In the genomic region with DNA sequence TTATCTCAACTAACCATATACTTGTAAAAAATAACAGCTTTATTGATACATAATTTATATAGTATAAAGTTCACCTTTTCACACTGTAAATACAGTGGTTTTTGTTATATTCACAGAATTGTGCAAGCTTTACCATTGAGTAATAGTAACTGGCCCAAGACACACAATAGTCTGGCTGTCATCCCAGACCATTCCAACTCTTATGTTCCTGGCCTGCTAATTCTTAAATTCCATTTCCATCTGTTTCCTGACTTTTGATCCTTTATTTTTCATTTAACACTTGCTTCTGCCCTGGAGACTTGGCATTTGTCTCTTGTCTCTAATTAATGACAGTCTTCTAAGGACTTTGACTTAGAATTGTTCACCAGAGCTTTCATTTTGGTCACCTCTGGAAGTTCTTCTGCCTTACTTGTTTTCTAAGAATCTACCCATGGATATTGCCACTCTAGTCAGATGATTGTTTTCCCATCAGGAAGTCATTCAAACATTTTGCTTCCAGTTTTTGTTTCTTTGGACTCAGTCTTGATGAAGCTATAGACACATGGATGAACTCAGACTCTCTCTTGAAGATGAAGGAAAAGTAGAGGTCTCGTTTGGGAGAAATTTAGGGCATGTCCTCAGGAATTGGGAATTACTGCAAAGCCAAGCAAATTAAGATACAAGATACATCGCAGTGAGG, we compare ENCODE assay signal across 11 cellular contexts. TPM values are rescaled to one million over a fixed set of nuclear protein-coding genes. Genes with fewer than 3 reads are reported as not detected.
DNase-seq lines count a peak whose midpoint lies in the region; ATAC-seq and TF ChIP-seq lines count a peak whose summit lies in the region.
"Had no signal": no experiment of that assay in that cellular context is flagged by ENCODE, and none has a peak within 500 bp of the region (broad histone marks: within the 10 kb centered on the region; RNA-seq: fewer than 3 reads in every experiment).

No MANE protein-coding gene starts in this region.

- no peaks in the 10 kb centered on the region for H3K27me3 ChIP-seq in kidney epithelial cell (ENCODE audit: control insufficient read depth, insufficient read depth, low read length)

- no peak for ATAC-seq in HG03354 (IDR thresholded peaks at IDR 0.05; ENCODE audit: poor library complexity, severe bottlenecking, unreplicated experiment)
- ATAC-seq: natural killer cell had no signal

- in situ Hi-C loops in G401 (cut with HindIII; ENCODE audit: low sequenced_read_pairs): no loop called here

- no peaks in the 10 kb centered on the region for H3K36me3 ChIP-seq in kidney epithelial cell (ENCODE audit: control insufficient read depth, insufficient read depth, low read length)

- H3K4me3 ChIP-seq in HFF-Myc (replicated peaks; ENCODE audit: low read depth, low read length) (no peak overlapping the region), cardiac fibroblast (replicated peaks in 1 of 2; ENCODE audit: low read depth in 2 of 2, low read length in 2 of 2) (no peak overlapping the region), kidney epithelial cell (ENCODE audit: low read depth, low read length) (no peak overlapping the region)

- TF ChIP-seq CTCF in HFF-Myc (IDR thresholded peaks at IDR 0.05; ENCODE audit: low read depth, low read length, missing control alignments) (no peak), cardiac fibroblast (IDR thresholded peaks at IDR 0.05; ENCODE audit: low read depth, low read length) (no peak), kidney epithelial cell (IDR thresholded peaks at IDR 0.05; ENCODE audit: insufficient read depth, low read length, poor library complexity, severe bottlenecking) (no peak), GM20000 (IDR thresholded peaks at IDR 0.05; ENCODE audit: extremely low read depth, missing control alignments) (no peak)

- peak; percentile 56 for DNase-seq in HFF-Myc (ENCODE audit: extremely low read depth, low read depth)
- DNase-seq in cardiac fibroblast (ENCODE audit: low read depth in 2 of 2): peak; percentile 96
- DNase-seq in kidney epithelial cell (ENCODE audit: low read depth): peak; percentile 4
- DNase-seq in stromal cell of bone marrow (ENCODE audit: low read depth): peak; percentile 90
- no peak for DNase-seq in GM20000 (ENCODE audit: low spot score)
- no peak for DNase-seq in T-helper 9 cell
- no peak for DNase-seq in G401 (ENCODE audit: low spot score)
- DNase-seq: activated CD4-positive, alpha-beta memory T cell treated with anti-CD3 and anti-CD28 coated beads, Interleukin-2, amount 10 ng/mL, durations not matched to agents 7 days and 5 days; Kasumi-1; natural killer cell had no signal

RNA-seq across cellular contexts. Expression of a gene that starts 27.2 kb away (rescaled TPM):
- total RNA-seq in kidney epithelial cell: 1.7 and 3.6 TPM in 2 replicates
- not detected in 2 replicates for total RNA-seq in G401 (2014; rRNA removed; shearing (Covaris generic))

Comparison
In these comparisons a context has a peak if more than half of its experiments do, and no peak if none do; other contexts are left out.
1. DNase-seq: peak in HFF-Myc (single experiment), cardiac fibroblast (2 of 2), kidney epithelial cell (single experiment) and stromal cell of bone marrow (single experiment); none in GM20000 (single experiment), T-helper 9 cell (single experiment) and G401 (single experiment).